In genomic region chr3:127722928-127723603, GRCh38 we compare ENCODE assay signal across 12 cellular contexts. TPM values are rescaled to one million over a fixed set of nuclear protein-coding genes. Genes with fewer than 3 reads are reported as not detected.
DNase-seq lines count a peak whose midpoint lies in the region; ATAC-seq and TF ChIP-seq lines count a peak whose summit lies in the region.
"Had no signal": no experiment of that assay in that cellular context is flagged by ENCODE, and none has a peak within 500 bp of the region (broad histone marks: within the 10 kb centered on the region; RNA-seq: fewer than 3 reads in every experiment).

No MANE protein-coding gene starts in this region.

- H3K9me3 ChIP-seq in gastroesophageal sphincter, result no peaks in the 10 kb centered on the region

- peaks cover 0 to 28% of the 10 kb centered on the region in 2 donors for H3K36me3 ChIP-seq in gastroesophageal sphincter

- no peak for TF ChIP-seq EP300 in gastroesophageal sphincter (IDR thresholded peaks at IDR 0.05)

- no peak overlapping the region for H3K4me3 ChIP-seq in gastroesophageal sphincter

- H3K36me3 Mint-ChIP-seq in osteocyte (ENCODE audit: unreplicated experiment), result peaks cover 29% of the 10 kb centered on the region
- H3K36me3 Mint-ChIP-seq: activated CD8-positive, alpha-beta memory T cell treated with anti-CD3 and anti-CD28 coated beads, Interleukin-2, amount 10 ng/mL, durations not matched to agents 7 days and 5 days had no signal

- TF ChIP-seq CTCF in gastroesophageal sphincter (IDR thresholded peaks at IDR 0.05) (no peak), osteocyte (IDR thresholded peaks at IDR 0.05) (no peak)

- no peaks in the 10 kb centered on the region for H3K27me3 Mint-ChIP-seq in osteocyte (ENCODE audit: unreplicated experiment)

- peaks cover 19% of the 10 kb centered on the region for H3K4me1 Mint-ChIP-seq in osteocyte (ENCODE audit: unreplicated experiment)
- H3K4me1 Mint-ChIP-seq: activated CD8-positive, alpha-beta memory T cell treated with anti-CD3 and anti-CD28 coated beads, Interleukin-2, amount 10 ng/mL, durations not matched to agents 7 days and 5 days had no signal

- H3K27ac Mint-ChIP-seq in osteocyte (ENCODE audit: unreplicated experiment), result peak overlapping the region; percentile 78
- H3K27ac Mint-ChIP-seq: activated CD8-positive, alpha-beta memory T cell treated with anti-CD3 and anti-CD28 coated beads, Interleukin-2, amount 10 ng/mL, durations not matched to agents 7 days and 5 days had no signal

- peak overlapping the region in 3 of 4 donors; percentile 38 to 78 (median 67) for H3K27ac ChIP-seq in gastroesophageal sphincter

- no peaks in the 10 kb centered on the region for H3K9me3 Mint-ChIP-seq in osteocyte (ENCODE audit: unreplicated experiment)

- ATAC-seq in gastroesophageal sphincter (no peak), GM21529 (IDR thresholded peaks at IDR 0.05; ENCODE audit: unreplicated experiment) (no peak), HG03045 (IDR thresholded peaks at IDR 0.05; ENCODE audit: unreplicated experiment) (no peak), HG03439 (IDR thresholded peaks at IDR 0.05; ENCODE audit: unreplicated experiment) (no peak)
- ATAC-seq: activated CD8-positive, alpha-beta memory T cell treated with anti-CD3 and anti-CD28 coated beads, Interleukin-2, amount 10 ng/mL, durations not matched to agents 7 days and 5 days had no signal

- 26 to 30% methylated on average over 10 of the region's 12 CpGs for WGBS in gastroesophageal sphincter (ENCODE audit: low coverage in 1 of 2), 2 donors

- peak overlapping the region; percentile 6 for H3K4me3 Mint-ChIP-seq in osteocyte (ENCODE audit: unreplicated experiment)
- H3K4me3 Mint-ChIP-seq: activated CD8-positive, alpha-beta memory T cell treated with anti-CD3 and anti-CD28 coated beads, Interleukin-2, amount 10 ng/mL, durations not matched to agents 7 days and 5 days had no signal

- no peak for TF ChIP-seq POLR2A in gastroesophageal sphincter (IDR thresholded peaks at IDR 0.05)

- H3K4me1 ChIP-seq in gastroesophageal sphincter, result peaks cover 0 to 45% (median 16%) of the 10 kb centered on the region in 3 donors

- H3K27me3 ChIP-seq in gastroesophageal sphincter, result no peaks in the 10 kb centered on the region

- DNase-seq in GM03348 (ENCODE audit: low spot score), result peak; percentile 30
- DNase-seq in NCI-H446 (lab: John Stamatoyannopoulos, UW), result peak; percentile 77 to 81
- DNase-seq in osteocyte (ENCODE audit: extremely low spot score, unreplicated experiment), result no peak
- no peak for DNase-seq in activated CD4-positive, alpha-beta T cell treated with anti-CD3 and anti-CD28 coated beads, Interleukin-2, amount 50 U/mL, for 1 hour
- DNase-seq: activated CD8-positive, alpha-beta memory T cell treated with anti-CD3 and anti-CD28 coated beads, Interleukin-2, amount 10 ng/mL, durations not matched to agents 7 days and 5 days; amniotic stem cell; NCI-H1105 treated with DMSO at 0.1 percent for 48 hours; T-helper 2 cell had no signal

RNA-seq across cellular contexts. Expression of gene ABTB1, which starts 50.3 kb away (rescaled TPM):
- total RNA-seq in gastroesophageal sphincter (10 to 100 TPM; 25.3 to 50.3 (median 35.8) TPM), osteocyte (69.8 and 73.4 TPM in 2 replicates)

Comparison
In these comparisons a context has a peak if more than half of its experiments do, and no peak if none do; other contexts are left out.
1. DNase-seq: peak in GM03348 (single experiment) and NCI-H446 (2 of 2); none in osteocyte (single experiment) and activated CD4-positive, alpha-beta T cell treated with anti-CD3 and anti-CD28 coated beads, Interleukin-2, amount 50 U/mL, for 1 hour (single experiment).